ENCODE assay signal across 23 cellular contexts in genomic region chr20:22080985-22081384, GRCh38.
DNase-seq lines count a peak whose midpoint lies in the region; ATAC-seq, FAIRE-seq and TF ChIP-seq lines count a peak whose summit lies in the region.
"Had no signal": no experiment of that assay in that cellular context is flagged by ENCODE, and none has a peak within 500 bp of the region (broad histone marks: within the 10 kb centered on the region; RNA-seq: fewer than 3 reads in every experiment).

No MANE protein-coding gene starts in this region.

- BruUV-seq in MCF 10A (replicated peaks; lab: Mats Ljungman, UMichigan) (no TSS peak), mammary epithelial cell (replicated peaks; lab: Mats Ljungman, UMichigan) (no TSS peak)

- no peak for ATAC-seq in pancreas

- DNase-seq in MCF 10A (ENCODE audit: unreplicated experiment) (peak; percentile 17), mammary epithelial cell (no peak), bronchial epithelial cell (ENCODE audit: low read depth) (peak; percentile 43), fibroblast of the aortic adventitia (ENCODE audit: low read depth) (peak; percentile 39), stromal cell of bone marrow (ENCODE audit: low read depth) (peak; percentile 13), adrenal gland (no peak), type B pancreatic cell (ENCODE audit: extremely low spot score, unreplicated experiment) (no peak), pancreas (no peak)
- DNase-seq: 8988T, ACHN, HCEC 1CT, NCI-H1092 treated with DMSO at 0.1 percent for 48 hours, NCI-H1436 treated with DMSO at 0.1 percent for 48 hours, NCI-H187 treated with DMSO at 0.1 percent for 48 hours, NCI-H2171 treated with DMSO at 0.1 percent for 48 hours, NCI-H524 treated with DMSO at 0.1 percent for 48 hours, NCI-H774, Right ventricle myocardium superior had no signal

- H3K4me1 Mint-ChIP-seq in MCF 10A (ENCODE audit: insufficient read depth, unreplicated experiment) (peaks cover 6% of the 10 kb centered on the region), type B pancreatic cell (ENCODE audit: unreplicated experiment) (no peaks in the 10 kb centered on the region)
- H3K4me1 Mint-ChIP-seq: IgD-negative memory B cell had no signal

- no peaks in the 10 kb centered on the region for H3K27me3 ChIP-seq in mammary epithelial cell (ENCODE audit: insufficient read depth, low read length)
- no peaks in the 10 kb centered on the region for H3K27me3 ChIP-seq in bronchial epithelial cell (ENCODE audit: control insufficient read depth, insufficient read depth, low read length)
- no peaks in the 10 kb centered on the region for H3K27me3 ChIP-seq in adrenal gland
- H3K27me3 ChIP-seq in pancreas, result peaks cover 0 to 6% (median 0%) of the 10 kb centered on the region in 4 donors
- H3K27me3 ChIP-seq: SJSA1 had no signal

- no peaks in the 10 kb centered on the region for H3K27me3 Mint-ChIP-seq in MCF 10A (ENCODE audit: insufficient read depth, unreplicated experiment)
- H3K27me3 Mint-ChIP-seq in type B pancreatic cell, result no peaks in the 10 kb centered on the region
- H3K27me3 Mint-ChIP-seq: IgD-negative memory B cell had no signal

- H3K36me3 Mint-ChIP-seq in MCF 10A (ENCODE audit: insufficient read depth, unreplicated experiment) (no peaks in the 10 kb centered on the region), type B pancreatic cell (no peaks in the 10 kb centered on the region)
- H3K36me3 Mint-ChIP-seq: IgD-negative memory B cell had no signal

- H3K9me3 ChIP-seq in mammary epithelial cell (replicated peaks; ENCODE audit: insufficient read depth, low read length) (no peaks in the 10 kb centered on the region), adrenal gland (replicated peaks in 1 of 3) (no peaks in the 10 kb centered on the region), pancreas (no peaks in the 10 kb centered on the region)
- H3K9me3 ChIP-seq: SJSA1 had no signal

- no peaks in the 10 kb centered on the region for H4K20me1 ChIP-seq in mammary epithelial cell (ENCODE audit: insufficient read depth, low read length)

- no peak for TF ChIP-seq CTCF in MCF 10A (IDR thresholded peaks at IDR 0.05; ENCODE audit: unreplicated experiment)
- no peak for TF ChIP-seq CTCF in mammary epithelial cell (conservative IDR thresholded peaks at IDR 0.05 in 1 of 2, IDR thresholded peaks at IDR 0.05 in 1 of 2; ENCODE audit: extremely low read depth in 1 of 2, insufficient read depth in 1 of 2, low read depth in 1 of 2, low read length in 2 of 2)
- TF ChIP-seq CTCF in bronchial epithelial cell (IDR thresholded peaks at IDR 0.05; ENCODE audit: insufficient read depth, low read length, severe bottlenecking), result no peak
- TF ChIP-seq CTCF in fibroblast of the aortic adventitia (IDR thresholded peaks at IDR 0.05; ENCODE audit: insufficient read depth, low read length), result no peak
- TF ChIP-seq CTCF in adrenal gland (IDR thresholded peaks at IDR 0.05), result no peak
- TF ChIP-seq CTCF in type B pancreatic cell (conservative IDR thresholded peaks at IDR 0.05), result no peak
- TF ChIP-seq CTCF in pancreas (IDR thresholded peaks at IDR 0.05), result no peak

- POLR2A ChIA-PET in MCF 10A (lab: Yijun Ruan, JAX), result no interaction called here

- H3K27ac Mint-ChIP-seq in MCF 10A (ENCODE audit: low read depth, unreplicated experiment), result no peak overlapping the region
- no peak overlapping the region for H3K27ac Mint-ChIP-seq in type B pancreatic cell
- H3K27ac Mint-ChIP-seq: IgD-negative memory B cell had no signal

- H3K27ac ChIP-seq in mammary epithelial cell (ENCODE audit: insufficient read depth, low read depth, low read length), result no peak overlapping the region
- no peak overlapping the region for H3K27ac ChIP-seq in adrenal gland
- H3K27ac ChIP-seq in pancreas, result no peak overlapping the region
- H3K27ac ChIP-seq: KMS-11, SJSA1 had no signal

- H2AFZ ChIP-seq in mammary epithelial cell (ENCODE audit: low read depth, low read length), result no peak overlapping the region

- H3K4me3 ChIP-seq in mammary epithelial cell (replicated peaks in 1 of 3; ENCODE audit: insufficient read depth in 1 of 3, low read depth in 2 of 3, low read length in 3 of 3) (no peak overlapping the region), bronchial epithelial cell (ENCODE audit: low read depth, low read length) (no peak overlapping the region), fibroblast of the aortic adventitia (ENCODE audit: low read depth, low read length) (no peak overlapping the region), adrenal gland (no peak overlapping the region), pancreas (no peak overlapping the region)
- H3K4me3 ChIP-seq: SJSA1 had no signal

- H3K4me3 Mint-ChIP-seq in MCF 10A (ENCODE audit: unreplicated experiment), result no peak overlapping the region
- no peak overlapping the region for H3K4me3 Mint-ChIP-seq in type B pancreatic cell
- H3K4me3 Mint-ChIP-seq: IgD-negative memory B cell had no signal

- intact Hi-C loops in MCF 10A (cut with micrococcal nuclease) (no loop called here), mammary epithelial cell (cut with micrococcal nuclease) (no loop called here), adrenal gland (cut with DNase I) (no loop called here), pancreas (cut with DNase I) (no loop called here)

- in situ Hi-C loops in mammary epithelial cell (cut with MboI; ENCODE audit: low sequenced_read_pairs in 2 of 2), result no loop called here

- dilution Hi-C loops in mammary epithelial cell (cut with HindIII; ENCODE audit: low sequenced_read_pairs), result no loop called here

- FAIRE-seq in bronchial epithelial cell (lab: Jason Lieb, UNC) (no peak), pancreas (lab: Jason Lieb, UNC) (no peak)
- FAIRE-seq: GM18507, H1 had no signal

- H3K79me2 ChIP-seq in mammary epithelial cell (ENCODE audit: insufficient read depth, low read length), result no peaks in the 10 kb centered on the region

- no peak overlapping the region for H3K9ac ChIP-seq in mammary epithelial cell (ENCODE audit: insufficient read depth, low read length)
- H3K9ac ChIP-seq: KMS-11 had no signal

- WGBS in mammary epithelial cell (ENCODE audit: low coverage, missing lambda C conversion rate), result 17% methylated on average over 1 of the region's 1 CpG
- 0 to 34% (median 28%) methylated on average over 1 of the region's 1 CpG for WGBS in adrenal gland, 4 donors
- WGBS in pancreas, 2 donors, result 29 to 36% methylated on average over 1 of the region's 1 CpG

- TF ChIP-seq POLR2A in adrenal gland (IDR thresholded peaks at IDR 0.05), result no peak

- CTCF ChIA-PET in MCF 10A (lab: Yijun Ruan, JAX) (interaction anchor here (0.6 kb wide), 1 partner anchor 307 kb away, joined by 3 read pairs; no protein-coding TSS in a partner anchor), mammary epithelial cell (lab: Charles Lee; ENCODE audit: low non-redundant PET) (no interaction called here)

- H3K4me2 ChIP-seq in mammary epithelial cell (ENCODE audit: insufficient read depth, low read depth, low read length), result no peak overlapping the region
- H3K4me2 ChIP-seq: KMS-11 had no signal

- H3K9me3 Mint-ChIP-seq in MCF 10A (ENCODE audit: unreplicated experiment) (no peaks in the 10 kb centered on the region), type B pancreatic cell (peaks cover 3% of the 10 kb centered on the region)

- H3K36me3 ChIP-seq in mammary epithelial cell (ENCODE audit: insufficient read depth, low read length), result no peaks in the 10 kb centered on the region
- no peaks in the 10 kb centered on the region for H3K36me3 ChIP-seq in bronchial epithelial cell (ENCODE audit: control insufficient read depth, insufficient read depth, low read length)
- H3K36me3 ChIP-seq in adrenal gland (replicated peaks in 1 of 2), result no peaks in the 10 kb centered on the region
- H3K36me3 ChIP-seq in pancreas, result no peaks in the 10 kb centered on the region
- H3K36me3 ChIP-seq: SJSA1 had no signal

- H3K4me1 ChIP-seq in mammary epithelial cell (ENCODE audit: insufficient read depth, low read length) (no peaks in the 10 kb centered on the region), adrenal gland (replicated peaks in 1 of 2) (no peaks in the 10 kb centered on the region), pancreas (no peaks in the 10 kb centered on the region)
- H3K4me1 ChIP-seq: SJSA1 had no signal

Comparison
In these comparisons a context has a peak if more than half of its experiments do, and no peak if none do; other contexts are left out.
1. DNase-seq: peak in MCF 10A (single experiment), bronchial epithelial cell (single experiment), fibroblast of the aortic adventitia (single experiment) and stromal cell of bone marrow (single experiment); none in mammary epithelial cell (single experiment), adrenal gland (0 of 7), type B pancreatic cell (single experiment) and pancreas (0 of 6).